Comparison of ENCODE assay signal across 22 cellular contexts in the genomic region with DNA sequence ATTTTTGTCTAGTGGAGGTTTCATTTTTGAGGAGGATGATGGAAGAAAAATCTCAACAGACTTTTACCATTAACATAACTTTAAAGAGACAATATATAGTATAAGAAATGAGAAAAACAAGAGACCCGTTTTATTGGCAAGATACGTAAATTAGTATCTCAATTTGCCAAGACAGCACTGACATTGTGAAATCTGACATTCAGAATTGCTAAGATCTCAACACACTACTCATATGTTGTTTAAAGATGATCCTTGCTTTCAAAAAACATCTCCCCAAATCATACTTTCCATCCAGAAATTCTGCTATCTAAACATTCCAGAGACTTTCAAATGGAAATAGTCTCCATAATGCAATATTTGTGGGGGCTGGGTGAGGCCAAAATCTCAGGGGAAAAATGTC.
"Had no signal": no experiment of that assay in that cellular context is flagged by ENCODE, and none has a peak within 500 bp of the region (broad histone marks: within the 10 kb centered on the region; RNA-seq: fewer than 3 reads in every experiment).

No MANE protein-coding gene starts in this region.

- DNase-seq: activated B cell treated with CpG ODN at 0.5 μM for 24 hours; activated CD4-positive, alpha-beta T cell treated with anti-CD3 and anti-CD28 coated beads for 1 hour; activated CD4-positive, alpha-beta T cell treated with anti-CD3 and anti-CD28 coated beads, Interleukin-2, amount 10 ng/mL, durations not matched to agents 24 days and 14 days; activated CD4-positive, alpha-beta T cell treated with anti-CD3 and anti-CD28 coated beads, Interleukin-2, amount 50 U/mL, for 48 hours; activated CD8-positive, alpha-beta memory T cell treated with anti-CD3 and anti-CD28 coated beads for 24 hours; activated effector memory CD4-positive, alpha-beta T cell treated with anti-CD3 and anti-CD28 coated beads, Interleukin-2, amount 50 U/mL, for 16 hours; activated naive CD4-positive, alpha-beta T cell treated with Interleukin-2 at 50 U/mL for 16 hours; activated naive CD8-positive, alpha-beta T cell treated with anti-CD3 and anti-CD28 coated beads, Interleukin-2, amount 50 U/mL, for 24 hours; activated T-cell treated with anti-CD3 and anti-CD28 coated beads, Interleukin-2, amount 50 U/mL, for 4 hours; caudate nucleus; MM.1S; NCI-H1105; NCI-H1436; NCI-H187 treated with DMSO at 0.1 percent for 48 hours; NCI-H2081 treated with DMSO at 0.1 percent for 48 hours; NCI-H446; NCI-H524; PC-3; SHP77 treated with DMSO at 0.1 percent for 48 hours; T-helper 17 cell; T-helper 9 cell had no signal

- ATAC-seq: activated naive CD4-positive, alpha-beta T cell treated with anti-CD3 and anti-CD28 coated beads, Interleukin-2, amount 50 U/mL, for 72 hours; activated naive CD8-positive, alpha-beta T cell treated with anti-CD3 and anti-CD28 coated beads, Interleukin-2, amount 50 U/mL, for 24 hours; activated T-cell treated with anti-CD3 and anti-CD28 coated beads, Interleukin-2, amount 50 U/mL, for 4 hours; PC-3; T-helper 17 cell had no signal
